ENCODE assay signal across 20 cellular contexts in the genomic region with DNA sequence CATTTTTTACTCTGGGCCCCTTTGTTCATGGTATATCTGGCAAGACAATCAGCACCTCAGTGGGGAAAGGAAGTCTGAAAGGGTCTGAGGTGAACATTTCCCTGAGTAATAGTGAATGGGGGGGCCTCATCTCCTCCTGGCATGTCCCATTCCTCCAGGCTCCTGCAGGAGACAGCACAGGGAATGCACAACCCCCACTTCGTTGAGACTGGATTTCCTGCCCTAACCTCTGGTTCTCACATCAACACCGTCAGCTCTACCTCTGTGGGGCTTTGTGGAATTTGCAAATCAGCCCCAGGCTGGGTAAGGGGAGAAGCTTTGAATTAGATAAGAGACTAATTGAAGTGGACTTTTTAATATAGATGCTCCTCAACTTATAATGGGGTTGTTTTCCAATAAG.
DNase-seq lines count a peak whose midpoint lies in the region; FAIRE-seq and TF ChIP-seq lines count a peak whose summit lies in the region.
"Had no signal": no experiment of that assay in that cellular context is flagged by ENCODE, and none has a peak within 500 bp of the region (broad histone marks: within the 10 kb centered on the region; RNA-seq: fewer than 3 reads in every experiment).

No MANE protein-coding gene starts in this region.

- no peak overlapping the region for H3K9ac ChIP-seq in HUES48 (ENCODE audit: low read depth, low read length)
- H3K9ac ChIP-seq in H1 (replicated peaks in 1 of 4; ENCODE audit: extremely low read depth in 1 of 4, low read depth in 3 of 4, low read length in 3 of 4), result no peak overlapping the region
- no peak overlapping the region for H3K9ac ChIP-seq in iPS-18a (ENCODE audit: low read length)
- H3K9ac ChIP-seq in mesendoderm (ENCODE audit: low read length), result no peak overlapping the region

- TF ChIP-seq EP300 in H1 (IDR thresholded peaks at IDR 0.05; ENCODE audit: borderline replicate concordance in 1 of 2, low read depth in 2 of 2, low read length in 2 of 2), result no peak

- no peak for TF ChIP-seq RAD21 in H1 (IDR thresholded peaks at IDR 0.05 in 1 of 2, conservative IDR thresholded peaks at IDR 0.05 in 1 of 2; ENCODE audit: low read depth in 2 of 2, low read length in 2 of 2)

- H3K18ac ChIP-seq in H1 (ENCODE audit: extremely low read depth, low read length), result no peak overlapping the region; the same call in 1 of the 2 replicates
- H3K18ac ChIP-seq in mesendoderm (ENCODE audit: low read length), result peak overlapping the region; percentile 44

- no peaks in the 10 kb centered on the region for H4K20me1 ChIP-seq in H1 (replicated peaks in 1 of 2; ENCODE audit: control insufficient read depth in 1 of 2, insufficient read depth in 2 of 2, low read length in 2 of 2)

- TF ChIP-seq CTCF in H1 (IDR thresholded peaks at IDR 0.05; ENCODE audit: control extremely low read depth in 1 of 3, insufficient read depth in 1 of 3, low read depth in 1 of 3, low read length in 3 of 3), result no peak

- H3K79me2 ChIP-seq in H1 (ENCODE audit: control insufficient read depth in 1 of 2, insufficient read depth in 2 of 2, low read length in 2 of 2) (no peaks in the 10 kb centered on the region), mesendoderm (ENCODE audit: control insufficient read depth, insufficient read depth, low read length) (no peaks in the 10 kb centered on the region)

- no peak overlapping the region for H2BK120ac ChIP-seq in H1 (replicated peaks; ENCODE audit: low read depth, low read length)
- H2BK120ac ChIP-seq in mesendoderm (ENCODE audit: low read depth, low read length), result no peak overlapping the region

- H4K91ac ChIP-seq in H1 (replicated peaks; ENCODE audit: insufficient read length, low read length), result no peak overlapping the region

- H3K27me3 ChIP-seq in HUES48 (ENCODE audit: control insufficient read depth, insufficient read depth, low read length) (no peaks in the 10 kb centered on the region), H1 (replicated peaks in 1 of 4; ENCODE audit: control insufficient read depth in 3 of 4, extremely low read depth in 1 of 4, insufficient read depth in 3 of 4, low read length in 3 of 4) (peaks cover 0 to 2% (median 0%) of the 10 kb centered on the region in 4 experiments; a peak in 1 of 7 replicates), iPS-18a (ENCODE audit: control insufficient read depth, insufficient read depth, low read length) (no peaks in the 10 kb centered on the region), mesendoderm (ENCODE audit: insufficient read depth, low read length, poor library complexity) (no peaks in the 10 kb centered on the region)

- H3K4me2 ChIP-seq in H1 (ENCODE audit: insufficient read depth in 1 of 2, low read depth in 2 of 2, low read length in 2 of 2) (peak overlapping the region; percentile 57), mesendoderm (ENCODE audit: low read length) (no peak overlapping the region)

- H3K4me3 ChIP-seq in HUES48 (ENCODE audit: low read depth, low read length) (peak overlapping the region; percentile 23), H1 (ENCODE audit: extremely low read depth in 1 of 4, insufficient read depth in 2 of 4, low read depth in 3 of 4, low read length in 4 of 4) (peak overlapping the region in 1 of 4 experiments; percentile 43; a peak in 1 of 8 replicates), iPS-18a (ENCODE audit: low read length) (peak overlapping the region; percentile 16), mesendoderm (ENCODE audit: low read length) (no peak overlapping the region)

- 5% methylated on average over 2 of the region's 2 CpGs; no CpG with 5 or more reads in 1 of the 2 experiments for WGBS in H1 (ENCODE audit: extremely low coverage in 1 of 2, insufficient coverage in 1 of 2, insufficient read length in 1 of 2, insufficient replicate concordance in 2 of 2, low coverage in 1 of 2, low lambda C conversion rate in 2 of 2, missing lambda C conversion rate in 1 of 2), 2 experiments
- WGBS in mesendoderm (ENCODE audit: extremely low coverage, insufficient coverage, low lambda C conversion rate), result no CpG with 5 or more reads among the region's 2 CpGs

- H3K4ac ChIP-seq in H1 (replicated peaks; ENCODE audit: insufficient read length, low read depth, low read length) (no peak overlapping the region), mesendoderm (ENCODE audit: low read depth, low read length) (no peak overlapping the region)

- H3K56ac ChIP-seq in H1 (replicated peaks; ENCODE audit: insufficient read length, low read depth, low read length), result no peak overlapping the region
- no peak overlapping the region for H3K56ac ChIP-seq in mesendoderm (ENCODE audit: low read length)

- no peak overlapping the region for H3K23ac ChIP-seq in H1 (ENCODE audit: insufficient read length)
- H3K23ac ChIP-seq in mesendoderm (ENCODE audit: low read length), result no peak overlapping the region

- H3K4me1 ChIP-seq in HUES48 (ENCODE audit: control insufficient read depth, insufficient read depth, low read length) (peaks cover 49% of the 10 kb centered on the region), H1 (replicated peaks in 1 of 4; ENCODE audit: control insufficient read depth in 3 of 4, insufficient read depth in 4 of 4, low read length in 3 of 4) (peaks cover 6 to 29% (median 21%) of the 10 kb centered on the region in 4 experiments; a peak in 6 of 7 replicates), iPS-18a (ENCODE audit: control insufficient read depth, low read depth, low read length) (peaks cover 47% of the 10 kb centered on the region), mesendoderm (ENCODE audit: control insufficient read depth, low read depth, low read length) (peaks cover 16% of the 10 kb centered on the region)
- H3K4me1 ChIP-seq: BE2C had no signal

- CTCF ChIA-PET in H1 (lab: Charles Lee; ENCODE audit: partially characterized antibody) (interaction anchor here (0.6 to 2.0 kb wide), 3 partner anchors 12 to 381 kb away, joined by 3 to 6 read pairs (median 3); no protein-coding TSS in a partner anchor), HEK293T (lab: Yijun Ruan, JAX) (interaction anchor here (1.0 kb wide), 1 partner anchor 71 kb away, joined by 3 read pairs; no protein-coding TSS in a partner anchor)

- H3K27ac ChIP-seq in HUES48 (ENCODE audit: low read depth, low read length) (peak overlapping the region; percentile 72), H1 (ENCODE audit: low read depth, low read length) (no peak overlapping the region), iPS-18a (ENCODE audit: low read length) (no peak overlapping the region), mesendoderm (ENCODE audit: low read depth, low read length) (peak overlapping the region; percentile 75)
- H3K27ac ChIP-seq: C4-2B had no signal

- no peaks in the 10 kb centered on the region for H3K9me3 ChIP-seq in HUES48 (ENCODE audit: control insufficient read depth, insufficient read depth, low read length)
- no peaks in the 10 kb centered on the region for H3K9me3 ChIP-seq in H1 (ENCODE audit: insufficient read depth in 2 of 2, low read depth in 1 of 2, low read length in 1 of 2)
- no peaks in the 10 kb centered on the region for H3K9me3 ChIP-seq in iPS-18a (ENCODE audit: control insufficient read depth, low read depth, low read length)
- H3K9me3 ChIP-seq: BE2C had no signal

- H4K8ac ChIP-seq in H1 (ENCODE audit: extremely low read depth, insufficient read depth, low read length) (no peak overlapping the region), mesendoderm (ENCODE audit: low read depth, low read length) (no peak overlapping the region)

- no peak overlapping the region for H2AK5ac ChIP-seq in H1 (ENCODE audit: low read depth, low read length)
- no peak overlapping the region for H2AK5ac ChIP-seq in mesendoderm (ENCODE audit: low read length)

- no peak for DNase-seq in H1 (ENCODE audit: low read depth in 1 of 2, low spot score in 2 of 2)
- DNase-seq in mesendoderm, result peak; percentile 88
- DNase-seq in Kasumi-1 (lab: John Stamatoyannopoulos, UW), result no peak
- no peak for DNase-seq in NCI-H345 (lab: John Stamatoyannopoulos, UW)
- no peak for DNase-seq in HEK293T (ENCODE audit: extremely low spot score)
- no peak for DNase-seq in hippocampal formation (lab: John Stamatoyannopoulos, UW)
- DNase-seq: BE2C; CD4-positive, alpha-beta memory T cell; DMS153; DMS79 treated with DMSO at 0.1 percent for 48 hours; EL; GDM1 had no signal

- H3K23me2 ChIP-seq in H1 (ENCODE audit: low read depth, low read length), result no peaks in the 10 kb centered on the region

- H3K79me1 ChIP-seq in H1 (ENCODE audit: low read depth, low read length) (no peaks in the 10 kb centered on the region), mesendoderm (ENCODE audit: low read length) (no peaks in the 10 kb centered on the region)

- 0 out of 2 replicates have a peak overlapping the region, but pooled peaks have one; percentile 52 for H2BK12ac ChIP-seq in H1 (ENCODE audit: low read depth, low read length)

- no peak for FAIRE-seq in H1 (lab: Jason Lieb, UNC)
- FAIRE-seq: A204.1, D721Med, GM12892, H54, HepG2 had no signal

- TF ChIP-seq POLR2A in H1 (IDR thresholded peaks at IDR 0.05; ENCODE audit: control extremely low read depth in 1 of 2, low read depth in 2 of 2, low read length in 2 of 2), result no peak

- H2BK15ac ChIP-seq in H1 (ENCODE audit: low read length), result no peak overlapping the region
- no peak overlapping the region for H2BK15ac ChIP-seq in mesendoderm (replicated peaks; ENCODE audit: low read depth)

- H2BK20ac ChIP-seq in H1 (ENCODE audit: low read length), result no peak overlapping the region

- H2AFZ ChIP-seq in H1 (ENCODE audit: low read length), result no peak overlapping the region

- peak overlapping the region; percentile 13 for H4K5ac ChIP-seq in H1 (ENCODE audit: insufficient read length, low read depth, low read length)
- H4K5ac ChIP-seq in mesendoderm (ENCODE audit: low read length), result no peak overlapping the region

- POLR2A ChIA-PET in H1 (lab: Charles Lee; ENCODE audit: partially characterized antibody) (no interaction called here), HEK293T (lab: Yijun Ruan, JAX) (no interaction called here)

- H3K36me3 ChIP-seq in HUES48 (ENCODE audit: control insufficient read depth, insufficient read depth, low read length), result no peaks in the 10 kb centered on the region
- H3K36me3 ChIP-seq in H1 (ENCODE audit: control insufficient read depth in 2 of 4, insufficient read depth in 4 of 4, low read length in 3 of 4), result no peaks in the 10 kb centered on the region
- no peaks in the 10 kb centered on the region for H3K36me3 ChIP-seq in iPS-18a (ENCODE audit: control insufficient read depth, low read depth, low read length)
- no peaks in the 10 kb centered on the region for H3K36me3 ChIP-seq in mesendoderm (ENCODE audit: control insufficient read depth, insufficient read depth, low read length)
- H3K36me3 ChIP-seq: BE2C had no signal

- H3K14ac ChIP-seq in H1 (ENCODE audit: insufficient read length), result no peak overlapping the region

- H2BK5ac ChIP-seq in H1 (ENCODE audit: low read depth, low read length) (peak overlapping the region; percentile 31; the same call in 1 of the 2 replicates), mesendoderm (ENCODE audit: low read length) (no peak overlapping the region)

TF ChIP-seq in H1, 55 proteins besides CTCF, POLR2A, EP300 and RAD21:
- no peak for TF ChIP-seq SUZ12 (IDR thresholded peaks at IDR 0.05; ENCODE audit: low read length)

TF ChIP-seq in HEK293T, 16 proteins besides CTCF, POLR2A, EP300 and RAD21:
- TF ChIP-seq ARNT (IDR thresholded peaks at IDR 0.05) (no peak), L3MBTL2 (conservative IDR thresholded peaks at IDR 0.05) (no peak)

Comparison
In these comparisons a context has a peak if more than half of its experiments do, and no peak if none do; other contexts are left out.
1. H3K27ac ChIP-seq: peak in HUES48 (single experiment) and mesendoderm (single experiment); none in H1 (single experiment) and iPS-18a (single experiment).